Comparison of ENCODE assay signal across 8 cellular contexts in the genomic region with DNA sequence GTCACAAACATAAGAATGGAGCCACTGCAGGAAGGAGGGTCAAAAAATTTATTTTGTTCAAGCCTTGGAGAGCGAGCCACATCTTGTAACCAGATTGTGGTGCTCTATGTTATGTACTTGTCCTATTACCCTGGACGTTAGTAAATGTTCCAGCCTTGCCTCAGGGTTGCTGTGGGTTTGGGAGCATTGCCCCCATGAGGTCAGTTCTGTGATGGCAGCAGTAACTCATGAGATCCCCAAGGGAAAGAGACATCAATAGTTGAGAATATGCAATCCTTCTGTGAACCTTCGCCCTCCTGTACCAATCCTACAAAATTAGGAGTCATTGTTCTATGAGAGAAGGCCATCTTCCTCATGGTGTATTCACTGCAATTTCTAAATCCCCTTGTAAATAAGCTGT. TPM values are rescaled to one million over a fixed set of nuclear protein-coding genes. Genes with fewer than 3 reads are reported as not detected.
A peak's percentile ranks its signal among the peaks of the same experiment; 100 is the strongest.
DNase-seq lines count a peak whose midpoint lies in the region; ATAC-seq and TF ChIP-seq lines count a peak whose summit lies in the region.

No MANE protein-coding gene starts in this region.

- H3K36me3 ChIP-seq in ovary = no peaks in the 10 kb centered on the region

- no peaks in the 10 kb centered on the region for H3K9me3 ChIP-seq in ovary

- ATAC-seq in GM18498 (IDR thresholded peaks at IDR 0.05; ENCODE audit: unreplicated experiment) (peak; percentile 59), GM21737 (IDR thresholded peaks at IDR 0.05; ENCODE audit: unreplicated experiment) (no peak)

- TF ChIP-seq POLR2A in ovary (IDR thresholded peaks at IDR 0.05) = no peak

- in situ Hi-C loops in KBM-7 (cut with MboI; ENCODE audit: low pct_unique_long_range_greater_than_20kb, low sequenced_read_pairs) = no loop called here

- no peaks in the 10 kb centered on the region for H3K4me1 ChIP-seq in ovary (ENCODE audit: insufficient read depth)

- TF ChIP-seq EP300 in ovary (IDR thresholded peaks at IDR 0.05) = no peak

- intact Hi-C loops in ovary (cut with DNase I) = loop anchor here in 2 of 4 donors (5.0 to 10.0 kb wide), 2 partner anchors 1476 to 1483 kb away; no protein-coding TSS in a partner anchor

- no peak for TF ChIP-seq CTCF in ovary (IDR thresholded peaks at IDR 0.05)

- 63 to 69% (median 63%) methylated on average over 3 of the region's 3 CpGs for WGBS in ovary, 3 donors

- H3K27ac ChIP-seq in ovary = no peak overlapping the region

- no peaks in the 10 kb centered on the region for H3K27me3 ChIP-seq in ovary

- DNase-seq in AG20443 (ENCODE audit: low spot score) (peak; percentile 44), KBM-7 (peak; percentile 59), SW480 (ENCODE audit: low spot score) (peak; percentile 34), iPS-NIHi11 (ENCODE audit: low spot score) (peak; percentile 55), SKM-1 (lab: John Stamatoyannopoulos, UW; ENCODE audit: unreplicated experiment) (no peak), ovary (no peak)

- no peak overlapping the region for H3K4me3 ChIP-seq in ovary

RNA-seq across cellular contexts. Expression of a gene that starts 16.4 kb away (rescaled TPM):
- 1 to 10 TPM in 2 of 7 donors, under 1 TPM in 4, not detected in 1; 0.25 to 9.5 (median 0.73) TPM for total RNA-seq in ovary
- under 1 TPM; 0.15 to 0.47 TPM for polyA plus RNA-seq in ovary

RNA-seq across cellular contexts. Expression of a gene that starts 46.7 kb away (rescaled TPM):
- 1 to 10 TPM; 1.7 to 4.1 (median 3.6) TPM for total RNA-seq in ovary
- polyA plus RNA-seq in ovary = 1 to 10 TPM; 1.3 to 1.6 TPM

Comparison
In these comparisons a context has a peak if more than half of its experiments do, and no peak if none do; other contexts are left out.
1. DNase-seq: peak in AG20443 (single experiment), KBM-7 (single experiment), SW480 (single experiment) and iPS-NIHi11 (single experiment); none in SKM-1 (single experiment) and ovary (0 of 5).